Comparison of ENCODE assay signal across 1 cellular context in the genomic region with DNA sequence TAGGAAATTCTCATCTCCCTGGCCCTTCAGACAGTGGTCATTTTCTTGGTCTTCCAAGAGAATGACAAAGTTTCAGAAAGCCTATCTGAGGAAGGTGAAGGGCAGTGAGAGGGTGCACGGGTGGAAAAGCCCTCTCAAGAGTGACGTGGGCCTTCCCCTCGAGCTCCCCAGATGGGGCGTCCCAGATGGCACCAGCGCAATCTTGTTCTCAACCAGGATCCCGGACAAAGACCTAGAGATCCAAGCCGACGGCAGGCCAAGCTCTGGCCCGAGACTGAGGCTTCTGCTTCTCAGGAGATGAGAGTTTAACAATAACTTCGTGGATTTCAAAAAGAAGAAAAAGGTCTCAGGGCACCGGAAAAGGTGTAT.
TF ChIP-seq lines count a peak whose summit lies in the region.

No MANE protein-coding gene starts in this region.

TF ChIP-seq in neural cell, 6 proteins besides CTCF, POLR2A, EP300 and RAD21 (continued from another document):
- no peak for TF ChIP-seq SMC3 (conservative IDR thresholded peaks at IDR 0.05; ENCODE audit: poor library complexity)
TF ChIP-seq in neural cell: peak in this region for 0.
